ENCODE assay signal across 1 cellular context in genomic region chr9:123649909-123650308, GRCh38.
TF ChIP-seq lines count a peak whose summit lies in the region.

No MANE protein-coding gene starts in this region.

TF ChIP-seq in GM12878, 131 proteins besides CTCF, POLR2A, EP300 and RAD21 (continued from another document and continues in another):
- TF ChIP-seq PRDM15 (CRISPR knock-in tag; IDR thresholded peaks at IDR 0.05) (no peak), ZBED1 (IDR thresholded peaks at IDR 0.05; ENCODE audit: borderline replicate concordance) (no peak), HSF1 (IDR thresholded peaks at IDR 0.05; ENCODE audit: low read depth, low read length) (no peak), POU2F2 (IDR thresholded peaks at IDR 0.05; ENCODE audit: borderline replicate concordance, low read depth, low read length) (no peak), PKNOX1 (IDR thresholded peaks at IDR 0.05) (no peak), ASH2L (IDR thresholded peaks at IDR 0.05; ENCODE audit: borderline replicate concordance, low read depth) (no peak), PAX8 (IDR thresholded peaks at IDR 0.05) (no peak), BACH1 (IDR thresholded peaks at IDR 0.05; ENCODE audit: borderline replicate concordance) (peak; percentile 54; the same call in 1 of the 2 replicates), MYB (IDR thresholded peaks at IDR 0.05; ENCODE audit: borderline replicate concordance, low read depth, low read length) (no peak), HDAC6 (IDR thresholded peaks at IDR 0.05; ENCODE audit: unreplicated experiment) (no peak), SP1 (IDR thresholded peaks at IDR 0.05; ENCODE audit: low read depth, low read length) (no peak), ZNF687 (IDR thresholded peaks at IDR 0.05) (0 out of 2 replicates have a peak, but pooled peaks have one; percentile 34), SMC3 (IDR thresholded peaks at IDR 0.05; ENCODE audit: borderline replicate concordance, low read length) (no peak), CHD4 (IDR thresholded peaks at IDR 0.05) (no peak), SMARCA5 (IDR thresholded peaks at IDR 0.05) (peak; percentile 72; the same call in 1 of the 2 replicates), KAT2A (conservative IDR thresholded peaks at IDR 0.05; ENCODE audit: control insufficient read depth, low read depth, low read length) (no peak), ZNF207 (IDR thresholded peaks at IDR 0.05; ENCODE audit: borderline replicate concordance) (no peak), GABPA (IDR thresholded peaks at IDR 0.05; ENCODE audit: low read depth) (no peak), EGR1 (IDR thresholded peaks at IDR 0.05; ENCODE audit: borderline replicate concordance in 1 of 2, low read depth in 2 of 2, low read length in 2 of 2) (no peak), BMI1 (IDR thresholded peaks at IDR 0.05; ENCODE audit: borderline replicate concordance) (peak; percentile 41; the same call in 1 of the 2 replicates), JUND (IDR thresholded peaks at IDR 0.05; ENCODE audit: low read depth, low read length) (peak; percentile 75; the same call in 1 of the 2 replicates), USF1 (IDR thresholded peaks at IDR 0.05; ENCODE audit: borderline replicate concordance, extremely low read length, insufficient read depth, low read depth, low read length) (no peak), NFYA (IDR thresholded peaks at IDR 0.05; ENCODE audit: borderline replicate concordance, low read depth, low read length) (no peak), IRF5 (IDR thresholded peaks at IDR 0.05; ENCODE audit: borderline replicate concordance) (no peak), NRF1 (conservative IDR thresholded peaks at IDR 0.05; ENCODE audit: low read depth, low read length) (no peak), PBX3 (IDR thresholded peaks at IDR 0.05; ENCODE audit: insufficient replicate concordance, low read depth, low read length) (no peak), SRF (IDR thresholded peaks at IDR 0.05; ENCODE audit: low read depth in 2 of 2, low read length in 2 of 2) (no peak), NFIC (IDR thresholded peaks at IDR 0.05; ENCODE audit: low read depth, low read length) (no peak), RB1 (IDR thresholded peaks at IDR 0.05; ENCODE audit: borderline replicate concordance) (no peak), SMAD5 (IDR thresholded peaks at IDR 0.05; ENCODE audit: low read depth) (no peak), RCOR1 (conservative IDR thresholded peaks at IDR 0.05; ENCODE audit: low read depth, low read length) (no peak), ELK1 (IDR thresholded peaks at IDR 0.05; ENCODE audit: low read depth, low read length) (no peak), NBN (IDR thresholded peaks at IDR 0.05) (peak; percentile 39; the same call in 1 of the 2 replicates), TBL1XR1 (IDR thresholded peaks at IDR 0.05; ENCODE audit: low read depth, low read length) (no peak), RELB (IDR thresholded peaks at IDR 0.05; ENCODE audit: low read depth) (no peak), BCL3 (IDR thresholded peaks at IDR 0.05; ENCODE audit: borderline replicate concordance, insufficient read depth, low read depth, low read length, poor library complexity, severe bottlenecking) (no peak), ZBTB33 (IDR thresholded peaks at IDR 0.05) (no peak), POLR2AphosphoS5 (IDR thresholded peaks at IDR 0.05; ENCODE audit: low read length) (no peak)
